Comparison of ENCODE assay signal across 9 cellular contexts in genomic region chr15:85289677-85290365, GRCh38.
DNase-seq lines count a peak whose midpoint lies in the region; ATAC-seq and TF ChIP-seq lines count a peak whose summit lies in the region.
"Had no signal": no experiment of that assay in that cellular context is flagged by ENCODE, and none has a peak within 500 bp of the region (broad histone marks: within the 10 kb centered on the region; RNA-seq: fewer than 3 reads in every experiment).

No MANE protein-coding gene starts in this region.

- H3K4me3 ChIP-seq in AG04449 (ENCODE audit: low read depth, low read length) (no peak overlapping the region), GM06990 (replicated peaks; ENCODE audit: low read depth, low read length) (no peak overlapping the region), ascending aorta (no peak overlapping the region), hepatocyte (no peak overlapping the region)

- WGBS in hepatocyte (ENCODE audit: low lambda C conversion rate, missing lambda C conversion rate) = 51% methylated on average over 6 of the region's 6 CpGs

- H3K27ac ChIP-seq in ascending aorta (no peak overlapping the region), hepatocyte (no peak overlapping the region)

- ATAC-seq in HG02678 (IDR thresholded peaks at IDR 0.05; ENCODE audit: unreplicated experiment) (no peak), GM21367 (IDR thresholded peaks at IDR 0.05; ENCODE audit: unreplicated experiment) (no peak)
- ATAC-seq: effector memory CD8-positive, alpha-beta T cell had no signal

- TF ChIP-seq CTCF in AG04449 (IDR thresholded peaks at IDR 0.05; ENCODE audit: insufficient read depth, low read length, missing control alignments) = peak; percentile 41
- TF ChIP-seq CTCF in GM06990 (IDR thresholded peaks at IDR 0.05; ENCODE audit: insufficient read depth, low read length, poor library complexity, severe bottlenecking) = peak; percentile 64
- peak; percentile 31 to 56 (median 37) for TF ChIP-seq CTCF in ascending aorta (IDR thresholded peaks at IDR 0.05)
- TF ChIP-seq CTCF in hepatocyte (IDR thresholded peaks at IDR 0.05; ENCODE audit: poor library complexity) = peak; percentile 44

- H3K36me3 ChIP-seq in GM06990 (ENCODE audit: control insufficient read depth, insufficient read depth, low read length) (no peaks in the 10 kb centered on the region), ascending aorta (no peaks in the 10 kb centered on the region), hepatocyte (replicated peaks; ENCODE audit: insufficient read depth, low read depth) (no peaks in the 10 kb centered on the region)

- H3K4me1 ChIP-seq in ascending aorta (no peaks in the 10 kb centered on the region), hepatocyte (ENCODE audit: insufficient read depth) (no peaks in the 10 kb centered on the region)

- no peaks in the 10 kb centered on the region for H4K20me1 ChIP-seq in hepatocyte (ENCODE audit: insufficient read depth, poor library complexity, severe bottlenecking)

- no peaks in the 10 kb centered on the region for H3K79me2 ChIP-seq in hepatocyte

- no peak for DNase-seq in AG04449 (ENCODE audit: low read depth, low spot score)
- no peak for DNase-seq in GM06990 (ENCODE audit: extremely low read depth, insufficient read length)
- peak; percentile 13 for DNase-seq in NCI-H2029 (lab: John Stamatoyannopoulos, UW)
- no peak for DNase-seq in ascending aorta (ENCODE audit: low spot score in 2 of 2)
- DNase-seq in hepatocyte (ENCODE audit: low spot score) = peak; percentile 24
- peak; percentile 41 for DNase-seq in stromal cell of bone marrow (ENCODE audit: low read depth)

- H3K9me2 ChIP-seq in hepatocyte (replicated peaks; ENCODE audit: insufficient read depth) = no peaks in the 10 kb centered on the region

- H3K27me3 ChIP-seq in GM06990 (replicated peaks; ENCODE audit: control insufficient read depth, insufficient read depth, low read length) (no peaks in the 10 kb centered on the region), ascending aorta (no peaks in the 10 kb centered on the region), hepatocyte (no peaks in the 10 kb centered on the region)

- no peaks in the 10 kb centered on the region for H3K9me3 ChIP-seq in ascending aorta
- no peaks in the 10 kb centered on the region for H3K9me3 ChIP-seq in hepatocyte (ENCODE audit: low read depth)

- intact Hi-C loops in ascending aorta (cut with DNase I) = no loop called here

- CTCF ChIA-PET in AG04449 (lab: Yijun Ruan, JAX) = interaction anchor here (1.1 to 3.0 kb wide), 15 partner anchors 9 to 253 kb away, joined by 3 to 13 read pairs (median 6); no protein-coding TSS in a partner anchor

- no peak overlapping the region for H3K4me2 ChIP-seq in hepatocyte

- H2AFZ ChIP-seq in hepatocyte = no peak overlapping the region

- POLR2A ChIA-PET in AG04449 (lab: Yijun Ruan, JAX) = no interaction called here

Comparison
In these comparisons a context has a peak if more than half of its experiments do, and no peak if none do; other contexts are left out.
1. DNase-seq: peak in NCI-H2029 (single experiment), hepatocyte (single experiment) and stromal cell of bone marrow (single experiment); none in AG04449 (single experiment), GM06990 (single experiment) and ascending aorta (0 of 2).
2. Peak in every context shown above with its lines, with median percentiles within 50 percentile points of each other: CTCF ChIP-seq.